22 cellular contexts compared by ENCODE assay signal in the genomic region with DNA sequence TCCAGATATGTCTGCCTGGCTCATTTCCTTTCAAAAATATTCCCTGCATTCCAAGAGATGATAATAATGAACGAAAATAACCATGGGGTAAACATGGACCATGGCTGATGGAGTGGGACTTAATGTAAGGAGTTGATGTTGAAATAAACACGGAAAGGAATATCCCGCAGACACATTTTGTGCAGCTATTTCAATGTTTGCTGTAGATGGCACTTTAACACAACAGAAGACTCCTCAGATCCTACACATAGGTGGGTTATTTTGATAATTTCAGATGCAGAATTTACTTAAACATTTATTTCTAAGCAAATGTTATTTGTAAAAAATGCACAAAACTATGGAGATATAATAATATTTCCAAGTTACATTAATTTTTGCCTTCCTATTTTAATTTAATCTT.
"Had no signal": no experiment of that assay in that cellular context is flagged by ENCODE, and none has a peak within 500 bp of the region (broad histone marks: within the 10 kb centered on the region; RNA-seq: fewer than 3 reads in every experiment).

No MANE protein-coding gene starts in this region.

- H3K79me2 ChIP-seq: hepatocyte had no signal

- H3K36me3 ChIP-seq: esophagus muscularis mucosa, neural progenitor cell, ovary, tibial artery, upper lobe of left lung, uterus had no signal

- H2AFZ ChIP-seq: hepatocyte, neural progenitor cell had no signal

- H3K27ac ChIP-seq: epithelial cell of prostate, esophagus muscularis mucosa, hepatocyte, neural progenitor cell, ovary, tibial artery, upper lobe of left lung, uterus had no signal

- H3K4me2 ChIP-seq: hepatocyte, neural progenitor cell had no signal

- FAIRE-seq: endometrium, small intestine had no signal

- H3K4me3 ChIP-seq: esophagus muscularis mucosa, hepatocyte, neural progenitor cell, ovary, tibial artery, upper lobe of left lung, uterus had no signal

- H3K4me1 ChIP-seq: esophagus muscularis mucosa, neural progenitor cell, tibial artery, upper lobe of left lung, uterus had no signal

- H3K27me3 ChIP-seq: esophagus muscularis mucosa, hepatocyte, neural progenitor cell, ovary, tibial artery, upper lobe of left lung, uterus had no signal

- H3K9me3 ChIP-seq: esophagus muscularis mucosa, ovary, tibial artery, upper lobe of left lung, uterus had no signal

- ATAC-seq: left lobe of liver; natural killer cell; right cardiac atrium; stimulated activated effector memory CD8-positive, alpha-beta T cell treated with anti-CD3 and anti-CD28 coated beads, Interleukin-12 subunit alpha, Interleukin-12 subunit beta, amount 100 ng/mL, for 72 hours; stimulated activated naive CD8-positive, alpha-beta T cell treated with anti-CD3 and anti-CD28 coated beads, Interleukin-15, Interleukin-2, amounts not matched to agents 100 U/mL and 50 U/mL, for 24 hours had no signal

- DNase-seq: effector memory CD4-positive, alpha-beta T cell; foreskin melanocyte; head of caudate nucleus; natural killer cell; nucleus accumbens; ovary; right cardiac atrium; small intestine; stimulated activated CD4-positive, alpha-beta T cell treated with anti-CD3 and anti-CD28 coated beads, Interleukin-12 subunit alpha, Interleukin-12 subunit beta, amount 100 ng/mL, for 4 hours; stimulated activated CD4-positive, alpha-beta T cell treated with anti-CD3 and anti-CD28 coated beads, Interleukin-2, amount 100 ng/mL, for 48 hours; stimulated activated CD8-positive, alpha-beta memory T cell treated with anti-CD3 and anti-CD28 coated beads, Interleukin-4, amount 100 ng/mL, for 48 hours; stimulated activated naive CD8-positive, alpha-beta T cell treated with anti-CD3 and anti-CD28 coated beads, Interleukin-15, Interleukin-2, amounts not matched to agents 100 U/mL and 50 U/mL, for 24 hours; tibial artery; upper lobe of left lung; uterus had no signal

- H3K9ac ChIP-seq: neural progenitor cell had no signal
